1 cellular context compared by ENCODE assay signal in genomic region chr19:4911786-4912672, GRCh38.
TF ChIP-seq lines count a peak whose summit lies in the region.

No MANE protein-coding gene starts in this region.

TF ChIP-seq in HCT116, 20 proteins besides CTCF, POLR2A, EP300 and RAD21 (continued from another document):
- TF ChIP-seq CBX3 (IDR thresholded peaks at IDR 0.05; ENCODE audit: low read depth) (peak; percentile 91; the same call in 1 of the 2 replicates), TCF7L2 (IDR thresholded peaks at IDR 0.05; ENCODE audit: borderline replicate concordance, extremely low read depth, insufficient read depth, insufficient read length) (no peak), ATF3 (IDR thresholded peaks at IDR 0.05) (no peak), ZNF274 (IDR thresholded peaks at IDR 0.05; ENCODE audit: low read depth, low read length) (no peak), POLR2AphosphoS5 (IDR thresholded peaks at IDR 0.05; ENCODE audit: low read depth, low read length) (peak; percentile 70), SIN3A (IDR thresholded peaks at IDR 0.05; ENCODE audit: low read depth) (peak; percentile 93), SRF (IDR thresholded peaks at IDR 0.05; ENCODE audit: low read depth) (no peak), YY1 (IDR thresholded peaks at IDR 0.05; ENCODE audit: extremely low read depth, insufficient replicate concordance, low read depth, low read length) (no peak), JUND (IDR thresholded peaks at IDR 0.05) (no peak; the same call in 1 of the 2 replicates), MAX (IDR thresholded peaks at IDR 0.05) (peak; percentile 90), FOSL1 (IDR thresholded peaks at IDR 0.05; ENCODE audit: low read depth) (no peak; the same call in none of the 2 replicates), ELF1 (IDR thresholded peaks at IDR 0.05; ENCODE audit: borderline replicate concordance, low read depth) (no peak), ZBTB33 (IDR thresholded peaks at IDR 0.05; ENCODE audit: extremely low read depth, insufficient replicate concordance, low read length) (peak; percentile 7)
